15 cellular contexts compared by ENCODE assay signal in genomic region chr17:46964315-46965265, GRCh38. TPM values are rescaled to one million over a fixed set of nuclear protein-coding genes. Genes with fewer than 3 reads are reported as not detected.
DNase-seq lines count a peak whose midpoint lies in the region; ATAC-seq and TF ChIP-seq lines count a peak whose summit lies in the region.
"Had no signal": no experiment of that assay in that cellular context is flagged by ENCODE, and none has a peak within 500 bp of the region (broad histone marks: within the 10 kb centered on the region; RNA-seq: fewer than 3 reads in every experiment).

No MANE protein-coding gene starts in this region.

- H3K9me3 ChIP-seq in PC-3 (ENCODE audit: low read length) (no peaks in the 10 kb centered on the region), sigmoid colon (no peaks in the 10 kb centered on the region)
- H3K9me3 ChIP-seq: upper lobe of left lung had no signal

- H3K79me2 ChIP-seq in PC-3 (ENCODE audit: low read length) = no peaks in the 10 kb centered on the region

- TF ChIP-seq POLR2A in sigmoid colon (IDR thresholded peaks at IDR 0.05) = no peak

- H3K4me3 ChIP-seq in PC-3 (ENCODE audit: low read length) = no peak overlapping the region
- no peak overlapping the region for H3K4me3 ChIP-seq in epithelial cell of esophagus (ENCODE audit: low read length)
- no peak overlapping the region for H3K4me3 ChIP-seq in sigmoid colon
- no peak overlapping the region for H3K4me3 ChIP-seq in coronary artery
- H3K4me3 ChIP-seq: upper lobe of left lung had no signal

- H3K4me1 Mint-ChIP-seq in immature natural killer cell = peaks cover 5 to 6% of the 10 kb centered on the region in 2 donors

- POLR2A ChIA-PET in PC-3 (lab: Charles Lee; ENCODE audit: unreplicated experiment) = no interaction called here

- H3K9me2 ChIP-seq in PC-3 (replicated peaks; ENCODE audit: low read length) = no peaks in the 10 kb centered on the region

- BruUV-seq in PC-3 (replicated peaks; lab: Mats Ljungman, UMichigan) = no TSS peak

- 81 to 83% methylated on average over 9 of the region's 9 CpGs for WGBS in sigmoid colon, 2 donors

- ATAC-seq in PC-3 (no peak), GM21390 (IDR thresholded peaks at IDR 0.05; ENCODE audit: unreplicated experiment) (no peak)
- ATAC-seq: left colon, T-cell had no signal

- peak; percentile 36 for DNase-seq in activated effector memory CD4-positive, alpha-beta T cell treated with anti-CD3 and anti-CD28 coated beads, Interleukin-2, amount 50 U/mL, for 16 hours
- no peak for DNase-seq in activated effector memory CD4-positive, alpha-beta T cell treated with Interleukin-2 at 50 U/mL for 16 hours
- peak; percentile 49 for DNase-seq in PC-3
- DNase-seq in epithelial cell of esophagus (ENCODE audit: low read depth) = peak; percentile 50
- DNase-seq in sigmoid colon = peak; percentile 9
- DNase-seq in immature natural killer cell = no peak
- DNase-seq in coronary artery (ENCODE audit: low spot score) = no peak
- DNase-seq: activated CD8-positive, alpha-beta memory T cell treated with anti-CD3 and anti-CD28 coated beads for 24 hours; left colon; NCI-H1694 treated with DMSO at 0.1 percent for 48 hours; T-cell; upper lobe of left lung had no signal

- H3K9ac ChIP-seq in PC-3 (ENCODE audit: low read length) = no peak overlapping the region

- H3K4me2 ChIP-seq in PC-3 (ENCODE audit: low read length) = no peak overlapping the region

- H2AFZ ChIP-seq in PC-3 (ENCODE audit: low read length) = no peak overlapping the region

- H3K4me1 ChIP-seq in PC-3 (ENCODE audit: insufficient read depth, low read length) = peaks cover 7% of the 10 kb centered on the region
- no peaks in the 10 kb centered on the region for H3K4me1 ChIP-seq in sigmoid colon

- no peaks in the 10 kb centered on the region for H3K36me3 ChIP-seq in PC-3 (ENCODE audit: low read depth, low read length)
- peaks cover 0 to 15% (median 0%) of the 10 kb centered on the region in 4 donors for H3K36me3 ChIP-seq in sigmoid colon

- H3K9me3 Mint-ChIP-seq in immature natural killer cell = no peaks in the 10 kb centered on the region

- no peaks in the 10 kb centered on the region for H3F3A ChIP-seq in PC-3 (ENCODE audit: low read length, unreplicated experiment)

- TF ChIP-seq EP300 in sigmoid colon (IDR thresholded peaks at IDR 0.05) = no peak

- no peak overlapping the region for H3K27ac ChIP-seq in PC-3 (ENCODE audit: low read length)
- H3K27ac ChIP-seq in sigmoid colon = no peak overlapping the region
- no peak overlapping the region for H3K27ac ChIP-seq in coronary artery
- H3K27ac ChIP-seq: upper lobe of left lung had no signal

- TF ChIP-seq CTCF in PC-3 (conservative IDR thresholded peaks at IDR 0.05; ENCODE audit: low read depth, low read length) = no peak
- TF ChIP-seq CTCF in epithelial cell of esophagus (IDR thresholded peaks at IDR 0.05; ENCODE audit: insufficient read depth, low read depth, low read length, missing control alignments) = no peak
- TF ChIP-seq CTCF in sigmoid colon (IDR thresholded peaks at IDR 0.05) = no peak
- TF ChIP-seq CTCF in coronary artery (IDR thresholded peaks at IDR 0.05) = no peak

- peaks cover 8 to 28% (median 12%) of the 10 kb centered on the region in 3 donors for H3K36me3 Mint-ChIP-seq in immature natural killer cell

- no peak overlapping the region for H3K4me3 Mint-ChIP-seq in immature natural killer cell
- H3K4me3 Mint-ChIP-seq: activated naive CD4-positive, alpha-beta T cell treated with anti-CD3 and anti-CD28 coated beads, Interleukin-2, amount 50 U/mL, for 24 hours; T-cell had no signal

- H3K27me3 ChIP-seq in PC-3 (ENCODE audit: low read length) (peaks cover 31% of the 10 kb centered on the region), sigmoid colon (no peaks in the 10 kb centered on the region)
- H3K27me3 ChIP-seq: upper lobe of left lung had no signal

- no peak overlapping the region for H3K27ac Mint-ChIP-seq in immature natural killer cell
- H3K27ac Mint-ChIP-seq: activated naive CD4-positive, alpha-beta T cell treated with anti-CD3 and anti-CD28 coated beads, Interleukin-2, amount 50 U/mL, for 24 hours; T-cell had no signal

- H3K27me3 Mint-ChIP-seq in immature natural killer cell (ENCODE audit: low read depth in 3 of 3) = peaks cover 0 to 5% (median 0%) of the 10 kb centered on the region in 3 donors

- H4K20me1 ChIP-seq in PC-3 (ENCODE audit: low read length) = no peaks in the 10 kb centered on the region

- CTCF ChIA-PET in PC-3 (lab: Charles Lee) = no interaction called here

- intact Hi-C loops in PC-3 (cut with micrococcal nuclease) (no loop called here), sigmoid colon (cut with DNase I) (no loop called here)

RNA-seq across cellular contexts. Expression of gene RPRML, which starts 14.5 kb away (rescaled TPM):
- total RNA-seq in PC-3 (2014; rRNA removed) (0.11 TPM in 1 of 2 replicates, not detected in the other), sigmoid colon (1 to 10 TPM in 1 of 4 donors, under 1 TPM in 1, not detected in 2; 0.71 to 1.4 TPM)
- polyA plus RNA-seq in sigmoid colon (under 1 TPM in 1 of 3 donors, not detected in 2; 0.32 TPM), immature natural killer cell (not detected)
- total RNA-seq: left colon, T-cell had no signal
- polyA plus RNA-seq: AG04450 had no signal

RNA-seq across cellular contexts. Expression of gene GOSR2, which starts 41.6 kb away (rescaled TPM):
- 45.6 and 48.4 TPM in 2 replicates for total RNA-seq in PC-3 (2014; rRNA removed)
- 10 to 100 TPM; 35.0 to 47.0 (median 41.5) TPM for total RNA-seq in sigmoid colon
- 10 to 100 TPM; 21.6 to 30.9 (median 29.8) TPM for polyA plus RNA-seq in sigmoid colon
- 10 to 100 TPM; 36.9 to 62.4 (median 57.6) TPM for polyA plus RNA-seq in immature natural killer cell

Comparison
In these comparisons a context has a peak if more than half of its experiments do, and no peak if none do; other contexts are left out.
1. DNase-seq: peak in activated effector memory CD4-positive, alpha-beta T cell treated with anti-CD3 and anti-CD28 coated beads, Interleukin-2, amount 50 U/mL, for 16 hours (single experiment), PC-3 (single experiment), epithelial cell of esophagus (single experiment) and sigmoid colon (single experiment); none in activated effector memory CD4-positive, alpha-beta T cell treated with Interleukin-2 at 50 U/mL for 16 hours (single experiment), immature natural killer cell (0 of 3) and coronary artery (single experiment).